Comparison of ENCODE assay signal across 8 cellular contexts in the genomic region with DNA sequence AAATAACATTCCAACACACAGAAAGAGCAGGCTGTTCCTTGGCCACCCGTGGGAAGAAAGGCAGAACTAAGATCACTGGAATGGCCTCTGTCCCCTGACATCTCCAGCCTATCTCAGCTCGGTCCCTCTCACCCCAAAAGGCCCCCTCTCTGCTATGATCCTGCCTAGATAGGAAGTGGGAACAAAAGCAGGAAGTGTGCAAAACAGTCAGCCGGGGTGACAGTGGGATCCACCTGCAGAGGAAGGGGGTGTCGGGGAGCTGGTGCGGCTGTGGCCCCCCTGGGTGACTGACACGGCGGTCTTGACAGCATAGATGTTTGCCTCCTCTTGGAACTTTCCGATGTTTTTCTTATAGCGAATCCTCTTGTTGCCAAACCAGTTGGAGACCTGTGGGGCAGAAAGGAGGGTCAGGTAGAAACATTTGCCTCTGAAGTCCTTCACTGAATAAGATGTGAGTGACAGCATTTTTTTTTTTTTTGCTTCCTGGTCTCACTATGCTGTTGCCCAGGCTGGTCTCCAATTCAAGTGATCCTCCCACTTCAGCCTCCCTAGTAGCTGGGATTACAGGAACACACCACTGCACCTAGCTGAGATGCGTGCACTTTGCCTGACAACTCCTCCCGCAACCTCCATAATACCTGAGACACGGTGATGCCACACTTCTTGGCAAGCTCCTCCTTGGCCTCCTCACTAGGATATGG.
A peak's percentile ranks its signal among the peaks of the same experiment; 100 is the strongest.
DNase-seq lines count a peak whose midpoint lies in the region; ATAC-seq lines count a peak whose summit lies in the region.
"Had no signal": no experiment of that assay in that cellular context is flagged by ENCODE, and none has a peak within 500 bp of the region (broad histone marks: within the 10 kb centered on the region; RNA-seq: fewer than 3 reads in every experiment).

No MANE protein-coding gene starts in this region.

- H3K27me3 Mint-ChIP-seq in T-helper 2 cell treated with Interferon-gamma antibody and Interleukin-4, amounts not matched to agents 5 μg/mL and 100 μg/mL, for 36 hours (ENCODE audit: low read depth), result no peaks in the 10 kb centered on the region
- no peaks in the 10 kb centered on the region for H3K27me3 Mint-ChIP-seq in stimulated activated naive CD8-positive, alpha-beta T cell treated with anti-CD3 and anti-CD28 coated beads, Interleukin-15, amount 100 ng/mL, for 72 hours

- no peaks in the 10 kb centered on the region for H3K9me3 Mint-ChIP-seq in T-helper 2 cell treated with Interferon-gamma antibody and Interleukin-4, amounts not matched to agents 5 μg/mL and 100 μg/mL, for 36 hours
- no peaks in the 10 kb centered on the region for H3K9me3 Mint-ChIP-seq in stimulated activated naive CD8-positive, alpha-beta T cell treated with anti-CD3 and anti-CD28 coated beads, Interleukin-15, amount 100 ng/mL, for 72 hours

- peak overlapping the region; percentile 64 for H3K4me3 Mint-ChIP-seq in T-helper 2 cell treated with Interferon-gamma antibody and Interleukin-4, amounts not matched to agents 5 μg/mL and 100 μg/mL, for 36 hours
- H3K4me3 Mint-ChIP-seq in stimulated activated naive CD8-positive, alpha-beta T cell treated with anti-CD3 and anti-CD28 coated beads, Interleukin-15, amount 100 ng/mL, for 72 hours, result peak overlapping the region; percentile 70 to 95

- peaks cover 45% of the 10 kb centered on the region for H3K36me3 ChIP-seq in effector memory CD4-positive, alpha-beta T cell (ENCODE audit: control insufficient read depth, insufficient read depth, low read length)

- no peaks in the 10 kb centered on the region for H3K9me3 ChIP-seq in effector memory CD4-positive, alpha-beta T cell (ENCODE audit: control insufficient read depth, low read length)
- H3K9me3 ChIP-seq: A549 had no signal

- no peaks in the 10 kb centered on the region for H3K27me3 ChIP-seq in effector memory CD4-positive, alpha-beta T cell (replicated peaks; ENCODE audit: control insufficient read depth, insufficient read depth, low read length, poor library complexity, severe bottlenecking)

- no peak for ATAC-seq in stimulated activated naive CD8-positive, alpha-beta T cell treated with anti-CD3 and anti-CD28 coated beads, Interleukin-15, amount 100 ng/mL, for 72 hours
- no peak for ATAC-seq in HG03469 (IDR thresholded peaks at IDR 0.05; ENCODE audit: unreplicated experiment)
- ATAC-seq: A549 had no signal

- H3K4me3 ChIP-seq in effector memory CD4-positive, alpha-beta T cell (ENCODE audit: insufficient read depth, low read depth, low read length, poor library complexity, severe bottlenecking), result no peak overlapping the region
- H3K4me3 ChIP-seq: A549 had no signal

- H3K27ac ChIP-seq in effector memory CD4-positive, alpha-beta T cell (ENCODE audit: insufficient read depth, low read length, poor library complexity, severe bottlenecking), result peak overlapping the region; percentile 68

- H3K4me1 ChIP-seq in effector memory CD4-positive, alpha-beta T cell (ENCODE audit: control insufficient read depth, insufficient read depth, low read length, poor library complexity, severe bottlenecking), result peaks cover 35% of the 10 kb centered on the region

- DNase-seq in T-helper 2 cell treated with Interferon-gamma antibody and Interleukin-4, amounts not matched to agents 5 μg/mL and 100 μg/mL, for 36 hours (ENCODE audit: low spot score), result no peak
- no peak for DNase-seq in T-helper 2 cell
- DNase-seq in effector memory CD4-positive, alpha-beta T cell, result no peak
- no peak for DNase-seq in stimulated activated naive CD8-positive, alpha-beta T cell treated with anti-CD3 and anti-CD28 coated beads, Interleukin-15, amount 100 ng/mL, for 72 hours
- DNase-seq in SIG-M5 (lab: John Stamatoyannopoulos, UW), result no peak
- DNase-seq: NCI-H69 had no signal

- peak overlapping the region; percentile 81 for H3K27ac Mint-ChIP-seq in T-helper 2 cell treated with Interferon-gamma antibody and Interleukin-4, amounts not matched to agents 5 μg/mL and 100 μg/mL, for 36 hours
- H3K27ac Mint-ChIP-seq in stimulated activated naive CD8-positive, alpha-beta T cell treated with anti-CD3 and anti-CD28 coated beads, Interleukin-15, amount 100 ng/mL, for 72 hours, result peak overlapping the region in 1 of 2 donors; percentile 75

- peaks cover 27% of the 10 kb centered on the region for H3K4me1 Mint-ChIP-seq in T-helper 2 cell treated with Interferon-gamma antibody and Interleukin-4, amounts not matched to agents 5 μg/mL and 100 μg/mL, for 36 hours (ENCODE audit: low read depth)
- H3K4me1 Mint-ChIP-seq in stimulated activated naive CD8-positive, alpha-beta T cell treated with anti-CD3 and anti-CD28 coated beads, Interleukin-15, amount 100 ng/mL, for 72 hours, result peaks cover 67% of the 10 kb centered on the region

- peaks cover 72% of the 10 kb centered on the region for H3K36me3 Mint-ChIP-seq in T-helper 2 cell treated with Interferon-gamma antibody and Interleukin-4, amounts not matched to agents 5 μg/mL and 100 μg/mL, for 36 hours (ENCODE audit: low read depth)
